Comparison of ENCODE assay signal across 18 cellular contexts in genomic region chr2:98882971-98883779, GRCh38. TPM values are rescaled to one million over a fixed set of nuclear protein-coding genes. Genes with fewer than 3 reads are reported as not detected.
DNase-seq lines count a peak whose midpoint lies in the region; ATAC-seq and TF ChIP-seq lines count a peak whose summit lies in the region.
"Had no signal": no experiment of that assay in that cellular context is flagged by ENCODE, and none has a peak within 500 bp of the region (broad histone marks: within the 10 kb centered on the region; RNA-seq: fewer than 3 reads in every experiment).

No MANE protein-coding gene starts in this region.

- no peak overlapping the region for H3K4me3 ChIP-seq in suprapubic skin
- H3K4me3 ChIP-seq in SJCRH30: no peak overlapping the region

- H3K36me3 ChIP-seq in suprapubic skin (no peaks in the 10 kb centered on the region), SJCRH30 (no peaks in the 10 kb centered on the region)

- H3K27ac Mint-ChIP-seq in HFFc6: no peak overlapping the region
- H3K27ac Mint-ChIP-seq: B cell, H9 had no signal

- peaks cover 18% of the 10 kb centered on the region for H3K9me3 Mint-ChIP-seq in HFFc6

- H3K9me3 ChIP-seq in suprapubic skin (peaks cover 7% of the 10 kb centered on the region), SJCRH30 (replicated peaks) (0 out of 2 replicates have a peak, but pooled peaks cover 2% of the 10 kb centered on the region)

- TF ChIP-seq CTCF in suprapubic skin (IDR thresholded peaks at IDR 0.05) (no peak), HFFc6 (IDR thresholded peaks at IDR 0.05) (no peak)

- DNase-seq in activated CD4-positive, CD25-positive, alpha-beta regulatory T cell treated with anti-CD3 and anti-CD28 coated beads, Interleukin-2, amount 50 U/mL, for 72 hours: peak; percentile 7
- DNase-seq in caudate nucleus (lab: John Stamatoyannopoulos, UW): no peak
- DNase-seq in iPS-NIHi7 (ENCODE audit: extremely low spot score): peak; percentile 4
- DNase-seq in suprapubic skin (ENCODE audit: low spot score in 2 of 2): peak in 1 of 2 donors; percentile 58
- no peak for DNase-seq in HFFc6
- DNase-seq in SJCRH30: no peak
- DNase-seq in DMS79 treated with DMSO at 0.1 percent for 48 hours (lab: John Stamatoyannopoulos, UW): no peak
- DNase-seq: GDM1, H9, NCI-H1092 treated with DMSO at 0.1 percent for 48 hours, NCI-H2081, NCI-H774, RPMI8226, SIG-M5 had no signal

- ATAC-seq in activated CD4-positive, CD25-positive, alpha-beta regulatory T cell treated with anti-CD3 and anti-CD28 coated beads, Interleukin-2, amount 50 U/mL, for 24 hours: no peak

- TF ChIP-seq EP300 in suprapubic skin (IDR thresholded peaks at IDR 0.05): no peak

- H3K27me3 ChIP-seq in suprapubic skin (no peaks in the 10 kb centered on the region), SJCRH30 (no peaks in the 10 kb centered on the region)

- peaks cover 12% of the 10 kb centered on the region for H3K36me3 Mint-ChIP-seq in HFFc6 (ENCODE audit: low read depth)

- H3K4me1 ChIP-seq in suprapubic skin (peaks cover 25% of the 10 kb centered on the region), SJCRH30 (no peaks in the 10 kb centered on the region)

- H3K4me1 Mint-ChIP-seq in HFFc6 (ENCODE audit: low read depth): no peaks in the 10 kb centered on the region
- H3K4me1 Mint-ChIP-seq: B cell, H9 had no signal

- 97% methylated on average over 11 of the region's 11 CpGs for WGBS in suprapubic skin

- H3K27me3 Mint-ChIP-seq in HFFc6 (ENCODE audit: insufficient read depth): peaks cover 25% of the 10 kb centered on the region

- H3K4me3 Mint-ChIP-seq in HFFc6: no peak overlapping the region
- H3K4me3 Mint-ChIP-seq: B cell, H9 had no signal

- peak overlapping the region; percentile 54 for H3K27ac ChIP-seq in caudate nucleus (ENCODE audit: low read depth, low read length)
- H3K27ac ChIP-seq in suprapubic skin: peak overlapping the region; percentile 34
- H3K27ac ChIP-seq in SJCRH30: no peak overlapping the region
- H3K27ac ChIP-seq: 22Rv1 had no signal

- no peak for TF ChIP-seq POLR2A in suprapubic skin (IDR thresholded peaks at IDR 0.05)

RNA-seq across cellular contexts. Expression of gene CRACDL, which starts 52.9 kb away (rescaled TPM):
- 10 to 100 TPM in 3 of 4 donors, 1 to 10 TPM in 1; 5.2 to 13.0 (median 11.3) TPM for total RNA-seq in suprapubic skin
- not detected for total RNA-seq in HFFc6 (2021; fragmentation: NEBNext Ultra II Directional; extraction: Animal tissue kit (Norgen Biotek cat#: 25700))
- not detected in 2 replicates for total RNA-seq in SJCRH30 (2014; rRNA removed; shearing (Covaris generic))
- total RNA-seq: LHCN-M2 had no signal

Comparison
In these comparisons a context has a peak if more than half of its experiments do, and no peak if none do; other contexts are left out.
1. DNase-seq: peak in activated CD4-positive, CD25-positive, alpha-beta regulatory T cell treated with anti-CD3 and anti-CD28 coated beads, Interleukin-2, amount 50 U/mL, for 72 hours (single experiment) and iPS-NIHi7 (single experiment); none in caudate nucleus (0 of 61), HFFc6 (single experiment), SJCRH30 (0 of 2) and DMS79 treated with DMSO at 0.1 percent for 48 hours (single experiment).